Comparison of ENCODE assay signal across 11 cellular contexts in genomic region chr17:30567231-30568116, GRCh38.
"Had no signal": no experiment of that assay in that cellular context is flagged by ENCODE, and none has a peak within 500 bp of the region (broad histone marks: within the 10 kb centered on the region; RNA-seq: fewer than 3 reads in every experiment).

No MANE protein-coding gene starts in this region.

- ATAC-seq: activated CD4-positive, alpha-beta T cell treated with anti-CD3 and anti-CD28 coated beads for 36 hours; activated CD8-positive, alpha-beta T cell treated with anti-CD3 and anti-CD28 coated beads, Interleukin-2, amount 10 ng/mL, durations not matched to agents 7 days and 5 days; body of pancreas had no signal

- H3K9me3 Mint-ChIP-seq: activated naive CD8-positive, alpha-beta T cell treated with anti-CD3 and anti-CD28 coated beads for 36 hours; central memory CD8-positive, alpha-beta T cell; stimulated activated naive CD8-positive, alpha-beta T cell treated with anti-CD3 and anti-CD28 coated beads, Interleukin-15, Interleukin-2, amounts not matched to agents 100 ng/mL and 50 ng/mL, for 24 hours; T-helper 1 cell treated with Interleukin-12 subunit alpha and Interleukin-12 subunit beta and Interleukin-4 antibody, amounts not matched to agents 30 μg/mL and 1 μg/mL, for 36 hours had no signal

- H3K27ac Mint-ChIP-seq: activated CD4-positive, alpha-beta T cell treated with anti-CD3 and anti-CD28 coated beads for 36 hours; activated CD8-positive, alpha-beta T cell treated with anti-CD3 and anti-CD28 coated beads, Interleukin-2, amount 10 ng/mL, durations not matched to agents 7 days and 5 days; activated naive CD8-positive, alpha-beta T cell treated with anti-CD3 and anti-CD28 coated beads for 36 hours; stimulated activated naive CD8-positive, alpha-beta T cell treated with anti-CD3 and anti-CD28 coated beads, Interleukin-15, Interleukin-2, amounts not matched to agents 100 ng/mL and 50 ng/mL, for 24 hours; T-helper 1 cell treated with Interleukin-12 subunit alpha and Interleukin-12 subunit beta and Interleukin-4 antibody, amounts not matched to agents 30 μg/mL and 1 μg/mL, for 36 hours had no signal

- H3K27me3 Mint-ChIP-seq: activated CD4-positive, alpha-beta T cell treated with anti-CD3 and anti-CD28 coated beads for 36 hours; activated naive CD8-positive, alpha-beta T cell treated with anti-CD3 and anti-CD28 coated beads for 36 hours; stimulated activated naive CD8-positive, alpha-beta T cell treated with anti-CD3 and anti-CD28 coated beads, Interleukin-15, Interleukin-2, amounts not matched to agents 100 ng/mL and 50 ng/mL, for 24 hours had no signal

- DNase-seq: activated CD4-positive, alpha-beta T cell treated with anti-CD3 and anti-CD28 coated beads for 36 hours; activated CD8-positive, alpha-beta T cell treated with anti-CD3 and anti-CD28 coated beads, Interleukin-2, amount 10 ng/mL, durations not matched to agents 7 days and 5 days; activated naive CD8-positive, alpha-beta T cell treated with anti-CD3 and anti-CD28 coated beads for 36 hours; body of pancreas; effector CD8-positive, alpha-beta T cell; foreskin melanocyte; posterior cingulate gyrus; WERI-Rb-1 had no signal

- H3K36me3 Mint-ChIP-seq: activated naive CD8-positive, alpha-beta T cell treated with anti-CD3 and anti-CD28 coated beads for 36 hours had no signal

- H3K4me1 Mint-ChIP-seq: activated CD4-positive, alpha-beta T cell treated with anti-CD3 and anti-CD28 coated beads for 36 hours; activated naive CD8-positive, alpha-beta T cell treated with anti-CD3 and anti-CD28 coated beads for 36 hours; central memory CD8-positive, alpha-beta T cell had no signal

- H3K4me3 Mint-ChIP-seq: activated CD4-positive, alpha-beta T cell treated with anti-CD3 and anti-CD28 coated beads for 36 hours; activated CD8-positive, alpha-beta T cell treated with anti-CD3 and anti-CD28 coated beads, Interleukin-2, amount 10 ng/mL, durations not matched to agents 7 days and 5 days; activated naive CD8-positive, alpha-beta T cell treated with anti-CD3 and anti-CD28 coated beads for 36 hours; central memory CD8-positive, alpha-beta T cell; stimulated activated naive CD8-positive, alpha-beta T cell treated with anti-CD3 and anti-CD28 coated beads, Interleukin-15, Interleukin-2, amounts not matched to agents 100 ng/mL and 50 ng/mL, for 24 hours; T-helper 1 cell treated with Interleukin-12 subunit alpha and Interleukin-12 subunit beta and Interleukin-4 antibody, amounts not matched to agents 30 μg/mL and 1 μg/mL, for 36 hours had no signal
